Comparison of ENCODE assay signal across 9 cellular contexts in genomic region chr5:42963412-42963811, GRCh38.
"Had no signal": no experiment of that assay in that cellular context is flagged by ENCODE, and none has a peak within 500 bp of the region (broad histone marks: within the 10 kb centered on the region; RNA-seq: fewer than 3 reads in every experiment).

No MANE protein-coding gene starts in this region.

- ATAC-seq: GM23338, HCT116, HepG2 had no signal

- H3K9me3 Mint-ChIP-seq: GM23338, HFFc6, IgD-negative memory B cell had no signal

- H3K27me3 Mint-ChIP-seq: IgD-negative memory B cell had no signal

- H3K4me1 ChIP-seq: HAP-1 had no signal

- H3K4me1 Mint-ChIP-seq: GM23338 had no signal

- H3K4me3 ChIP-seq: GM23338, HAP-1 had no signal

- H3K9me3 ChIP-seq: HAP-1 had no signal

- FAIRE-seq: H1, HepG2 had no signal

- DNase-seq: H7, HFFc6, KBM-7 had no signal

- H3K4me2 ChIP-seq: GM23338 had no signal

- H3K36me3 Mint-ChIP-seq: IgD-negative memory B cell had no signal

- H3K4me3 Mint-ChIP-seq: GM23338, HFFc6, IgD-negative memory B cell had no signal

- H3K36me3 ChIP-seq: HAP-1 had no signal

- H3K27ac Mint-ChIP-seq: GM23338, HFFc6, IgD-negative memory B cell had no signal

- H2AFZ ChIP-seq: GM23338 had no signal
